8 cellular contexts compared by ENCODE assay signal in the genomic region with DNA sequence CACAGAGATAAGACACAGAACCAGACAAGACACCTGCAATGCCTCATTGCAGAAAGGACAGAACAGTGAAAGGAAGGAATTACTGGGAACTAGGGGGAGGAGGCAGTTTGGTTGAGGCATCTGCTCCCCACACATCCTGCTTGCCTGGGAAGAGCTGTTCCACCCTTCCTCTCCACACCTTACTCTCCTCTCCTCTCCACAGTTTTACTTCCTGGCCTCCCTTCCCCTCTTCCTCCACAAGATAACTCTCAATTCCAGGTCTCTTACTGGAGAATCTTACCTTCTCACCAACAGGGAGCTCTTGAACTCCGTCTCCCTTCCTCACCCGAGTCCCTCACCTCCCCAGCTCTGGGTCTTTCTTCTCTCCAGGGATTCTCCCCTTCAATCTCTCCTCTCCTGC. TPM values are rescaled to one million over a fixed set of nuclear protein-coding genes. Genes with fewer than 3 reads are reported as not detected.
DNase-seq lines count a peak whose midpoint lies in the region; ATAC-seq lines count a peak whose summit lies in the region.
"Had no signal": no experiment of that assay in that cellular context is flagged by ENCODE, and none has a peak within 500 bp of the region (broad histone marks: within the 10 kb centered on the region; RNA-seq: fewer than 3 reads in every experiment).

No MANE protein-coding gene starts in this region.

- POLR2A ChIA-PET in T-cell (lab: Charles Lee), result no interaction called here

- peak overlapping the region; percentile 81 to 97 (median 87) for H3K4me3 Mint-ChIP-seq in T-cell

- H3K9ac ChIP-seq in BLaER1 treated with 17β-estradiol and CSF1 and Interleukin-3, amounts not matched to agents 10 nM and 100 nM, result peak overlapping the region; percentile 25 to 96 (median 92); a peak in 16 of 22 replicates

- H3K27me3 Mint-ChIP-seq in T-cell, result no peaks in the 10 kb centered on the region

- DNase-seq in T-cell, result no peak
- DNase-seq in stimulated activated CD4-positive, alpha-beta T cell treated with anti-CD3 and anti-CD28 coated beads, Interleukin-15, amount 100 ng/mL, for 24 hours, result no peak
- DNase-seq: EL had no signal

- peaks cover 29% of the 10 kb centered on the region for H3K36me3 Mint-ChIP-seq in T-cell

- ATAC-seq in T-cell (replicated peaks in 1 of 4) (no peak), GM21423 (IDR thresholded peaks at IDR 0.05; ENCODE audit: unreplicated experiment) (no peak), HG03039 (IDR thresholded peaks at IDR 0.05; ENCODE audit: unreplicated experiment) (no peak)

- H3K4me1 ChIP-seq in BLaER1 treated with 17β-estradiol and CSF1 and Interleukin-3, amounts not matched to agents 10 nM and 100 nM, result peaks cover 49 to 85% (median 76%) of the 10 kb centered on the region in 10 experiments

- H3K27ac Mint-ChIP-seq in T-cell, result peak overlapping the region; percentile 88 to 91

- H3K36me3 ChIP-seq in BLaER1 treated with 17β-estradiol and CSF1 and Interleukin-3, amounts not matched to agents 10 nM and 100 nM, result peaks cover 50 to 62% (median 53%) of the 10 kb centered on the region in 11 experiments

- H3K27ac ChIP-seq in BLaER1 treated with 17β-estradiol and CSF1 and Interleukin-3, amounts not matched to agents 10 nM and 100 nM, result peak overlapping the region in 8 of 11 experiments; percentile 0 to 97 (median 56); a peak in 8 of 22 replicates
- peak overlapping the region; percentile 89 for H3K27ac ChIP-seq in layer of hippocampus (ENCODE audit: low read depth, low read length)

- peaks cover 36 to 44% (median 37%) of the 10 kb centered on the region in 3 donors for H3K4me1 Mint-ChIP-seq in T-cell

- H3K9me3 Mint-ChIP-seq in T-cell, result no peaks in the 10 kb centered on the region

- peak overlapping the region in 7 of 10 experiments; percentile 80 to 92 (median 85); a peak in 8 of 20 replicates for H3K4me3 ChIP-seq in BLaER1 treated with 17β-estradiol and CSF1 and Interleukin-3, amounts not matched to agents 10 nM and 100 nM

- CTCF ChIA-PET in T-cell (lab: Charles Lee), result no interaction called here

- peaks cover 9 to 64% (median 52%) of the 10 kb centered on the region in 11 experiments; a peak in 20 of 22 replicates for H4K20me1 ChIP-seq in BLaER1 treated with 17β-estradiol and CSF1 and Interleukin-3, amounts not matched to agents 10 nM and 100 nM

- no peaks in the 10 kb centered on the region for H3K27me3 ChIP-seq in BLaER1 treated with 17β-estradiol and CSF1 and Interleukin-3, amounts not matched to agents 10 nM and 100 nM
- H3K27me3 ChIP-seq in layer of hippocampus (ENCODE audit: control insufficient read depth, insufficient read depth, low read length), result no peaks in the 10 kb centered on the region

- peak overlapping the region; percentile 91 to 100 (median 100) for H3K4me2 ChIP-seq in BLaER1 treated with 17β-estradiol and CSF1 and Interleukin-3, amounts not matched to agents 10 nM and 100 nM

- H3K9me3 ChIP-seq in BLaER1 treated with 17β-estradiol and CSF1 and Interleukin-3, amounts not matched to agents 10 nM and 100 nM (replicated peaks in 1 of 11), result no peaks in the 10 kb centered on the region

RNA-seq across cellular contexts. Expression of gene ELOVL1, which starts 2.1 kb away (rescaled TPM):
- total RNA-seq in T-cell, result 10 to 100 TPM; 32.3 to 49.2 (median 45.1) TPM

RNA-seq across cellular contexts. Expression of gene CDC20, which starts 6.9 kb away (rescaled TPM):
- total RNA-seq in T-cell, result 1 to 10 TPM in 4 of 5 donors, under 1 TPM in 1; 0.88 to 2.8 (median 1.9) TPM

RNA-seq across cellular contexts. Expression of gene MED8, which starts 23.9 kb away (rescaled TPM):
- 10 to 100 TPM; 11.4 to 32.9 (median 29.5) TPM for total RNA-seq in T-cell

RNA-seq across cellular contexts. Expression of gene SZT2, which starts 24.0 kb away (rescaled TPM):
- total RNA-seq in T-cell, result 100 to 1,000 TPM; 106 to 137 (median 130) TPM

RNA-seq across cellular contexts. Expression of gene MPL, which starts 28.1 kb away (rescaled TPM):
- total RNA-seq in T-cell, result under 1 TPM in 3 of 5 donors, not detected in 2; 0.26 to 0.63 (median 0.61) TPM
- total RNA-seq: H7 had no signal
